11 cellular contexts compared by ENCODE assay signal in the genomic region with DNA sequence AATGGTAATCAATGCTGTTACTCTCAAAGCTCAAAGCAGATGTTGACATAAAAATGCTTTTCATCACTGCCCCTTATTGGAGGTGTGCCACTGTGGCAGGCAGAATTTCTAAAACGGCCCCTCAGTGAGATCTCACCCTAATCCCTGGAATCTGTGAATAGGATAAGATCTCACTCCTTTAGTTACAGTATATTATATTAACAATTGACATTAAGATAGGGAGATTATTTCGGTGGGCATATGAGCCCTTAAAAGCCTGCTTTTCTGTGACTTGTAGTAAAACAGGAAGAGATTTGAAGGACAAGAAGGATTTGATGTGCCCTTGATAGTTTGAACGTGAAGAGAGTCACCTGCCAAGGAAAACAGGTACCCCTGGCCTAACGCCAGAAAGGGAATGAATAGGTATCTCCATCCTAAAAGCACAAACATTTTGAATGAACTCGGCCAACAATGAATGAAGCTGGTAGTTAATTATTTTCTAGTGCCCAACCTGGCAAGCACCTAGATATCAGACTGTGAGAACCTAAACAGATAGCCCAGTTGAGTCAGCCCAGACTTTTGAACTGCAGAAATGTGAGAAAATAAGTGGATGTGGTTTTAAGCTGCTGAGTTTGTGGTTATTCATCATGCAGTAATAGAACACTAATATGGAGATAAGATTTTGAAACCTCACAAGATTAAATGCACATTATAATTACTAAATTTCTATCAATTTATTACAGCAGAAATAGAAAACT.
DNase-seq lines count a peak whose midpoint lies in the region; ATAC-seq and TF ChIP-seq lines count a peak whose summit lies in the region.
"Had no signal": no experiment of that assay in that cellular context is flagged by ENCODE, and none has a peak within 500 bp of the region (broad histone marks: within the 10 kb centered on the region; RNA-seq: fewer than 3 reads in every experiment).

No MANE protein-coding gene starts in this region.

- no peak overlapping the region for H2BK15ac ChIP-seq in H9 (ENCODE audit: low read depth, low read length)

- no peak overlapping the region for H2BK12ac ChIP-seq in H9 (ENCODE audit: insufficient read length, low read depth, low read length)

- no peaks in the 10 kb centered on the region for H3K4me1 ChIP-seq in H9 (ENCODE audit: insufficient read depth, low read length)
- no peaks in the 10 kb centered on the region for H3K4me1 ChIP-seq in effector memory CD4-positive, alpha-beta T cell (ENCODE audit: control insufficient read depth, insufficient read depth, low read length, poor library complexity, severe bottlenecking)

- H4K91ac ChIP-seq in H9 (ENCODE audit: insufficient read length, low read depth, low read length): no peak overlapping the region

- no peaks in the 10 kb centered on the region for H3K36me3 Mint-ChIP-seq in H9 (ENCODE audit: insufficient read depth in 1 of 3, low read depth in 3 of 3)
- H3K36me3 Mint-ChIP-seq: IgD-negative memory B cell had no signal

- no CpG with 5 or more reads among the region's 5 CpGs for WGBS in H9 (ENCODE audit: extremely low coverage, insufficient read length, low lambda C conversion rate)

- no peak overlapping the region for H3T11ph ChIP-seq in H9 (ENCODE audit: low read length)

- H3K27me3 Mint-ChIP-seq in H9 (ENCODE audit: low read depth): no peaks in the 10 kb centered on the region
- H3K27me3 Mint-ChIP-seq: IgD-negative memory B cell had no signal

- no peaks in the 10 kb centered on the region for H3K79me2 ChIP-seq in H9 (ENCODE audit: insufficient read depth, low read length)

- H3K79me1 ChIP-seq in H9 (ENCODE audit: insufficient read depth, low read depth, low read length, poor library complexity, severe bottlenecking): no peaks in the 10 kb centered on the region

- H3K4me3 Mint-ChIP-seq in H9: no peak overlapping the region
- H3K4me3 Mint-ChIP-seq: IgD-negative memory B cell; T-helper 2 cell treated with Interferon-gamma antibody and Interleukin-4, amounts not matched to agents 5 μg/mL and 100 μg/mL, for 36 hours had no signal

- H3K4me1 Mint-ChIP-seq in H9: no peaks in the 10 kb centered on the region
- H3K4me1 Mint-ChIP-seq: IgD-negative memory B cell had no signal

- H3K4me3 ChIP-seq in effector memory CD4-positive, alpha-beta T cell (ENCODE audit: insufficient read depth, low read depth, low read length, poor library complexity, severe bottlenecking): no peak overlapping the region

- no peak overlapping the region for H3K9ac ChIP-seq in H9 (ENCODE audit: extremely low read depth, insufficient read length, low read length)

- H2AK5ac ChIP-seq in H9 (ENCODE audit: insufficient read length, low read length): no peak overlapping the region

- H4K20me1 ChIP-seq in H9 (ENCODE audit: control insufficient read depth, insufficient read depth, insufficient read length): no peaks in the 10 kb centered on the region

- H2BK120ac ChIP-seq in H9 (ENCODE audit: low read depth, low read length, poor library complexity, severe bottlenecking): no peak overlapping the region

- H3K23me2 ChIP-seq in H9 (ENCODE audit: insufficient read length, low read depth, low read length, poor library complexity, severe bottlenecking): no peaks in the 10 kb centered on the region

- H3K4ac ChIP-seq in H9 (ENCODE audit: low read depth, low read length): no peak overlapping the region

- no peaks in the 10 kb centered on the region for H3K27me3 ChIP-seq in H9 (ENCODE audit: insufficient read depth, low read length)
- H3K27me3 ChIP-seq in effector memory CD4-positive, alpha-beta T cell (replicated peaks; ENCODE audit: control insufficient read depth, insufficient read depth, low read length, poor library complexity, severe bottlenecking): no peaks in the 10 kb centered on the region

- H3K9me3 Mint-ChIP-seq in H9: no peaks in the 10 kb centered on the region

- no peak overlapping the region for H3K56ac ChIP-seq in H9 (ENCODE audit: insufficient read length, low read depth, low read length)

- no peak for TF ChIP-seq CTCF in H9 (conservative IDR thresholded peaks at IDR 0.05)

- DNase-seq in HS-5 (ENCODE audit: low read depth) (peak; percentile 10), amniotic epithelial cell (ENCODE audit: low read depth) (peak; percentile 90), non-pigmented ciliary epithelial cell (ENCODE audit: low read depth) (peak; percentile 51), H9 (no peak)
- no peak for DNase-seq in effector memory CD4-positive, alpha-beta T cell
- DNase-seq: stimulated activated naive CD4-positive, alpha-beta T cell treated with Interleukin-2 at 50 U/mL for 16 hours had no signal

- H3K14ac ChIP-seq in H9 (ENCODE audit: insufficient read depth, low read length): no peak overlapping the region

- no peak overlapping the region for H2BK20ac ChIP-seq in H9 (ENCODE audit: low read depth, low read length, poor library complexity, severe bottlenecking)

- no peak overlapping the region for H3K27ac ChIP-seq in H9 (ENCODE audit: insufficient read length, low read depth, low read length)
- H3K27ac ChIP-seq in effector memory CD4-positive, alpha-beta T cell (ENCODE audit: insufficient read depth, low read length, poor library complexity, severe bottlenecking): no peak overlapping the region

- H3K4me2 ChIP-seq in H9 (ENCODE audit: insufficient read depth, insufficient read length, low read length): no peak overlapping the region

- no peaks in the 10 kb centered on the region for H3K36me3 ChIP-seq in effector memory CD4-positive, alpha-beta T cell (ENCODE audit: control insufficient read depth, insufficient read depth, low read length)

- no peak overlapping the region; a peak in 1 of 7 replicates for H3K27ac Mint-ChIP-seq in H9
- H3K27ac Mint-ChIP-seq: IgD-negative memory B cell; T-helper 2 cell treated with Interferon-gamma antibody and Interleukin-4, amounts not matched to agents 5 μg/mL and 100 μg/mL, for 36 hours had no signal

- no peak overlapping the region for H3K23ac ChIP-seq in H9 (ENCODE audit: insufficient read length, low read depth, low read length)

- H2AFZ ChIP-seq in H9 (ENCODE audit: low read length): no peak overlapping the region

- no peak overlapping the region for H3K18ac ChIP-seq in H9 (ENCODE audit: insufficient read length, low read depth, low read length)

- no peak overlapping the region for H2BK5ac ChIP-seq in H9 (ENCODE audit: insufficient read length, low read length)

- H3K9me3 ChIP-seq in H9 (ENCODE audit: control insufficient read depth, low read depth, low read length): no peaks in the 10 kb centered on the region
- no peaks in the 10 kb centered on the region for H3K9me3 ChIP-seq in effector memory CD4-positive, alpha-beta T cell (ENCODE audit: control insufficient read depth, low read length)

- H4K5ac ChIP-seq in H9 (ENCODE audit: insufficient read length, low read depth, low read length): no peak overlapping the region

- no peak overlapping the region for H4K8ac ChIP-seq in H9 (replicated peaks; ENCODE audit: insufficient read length, low read depth, low read length)

- ATAC-seq in GM21381 (IDR thresholded peaks at IDR 0.05; ENCODE audit: unreplicated experiment) (peak; percentile 66), GM19328 (IDR thresholded peaks at IDR 0.05; ENCODE audit: unreplicated experiment) (no peak), GM21723 (IDR thresholded peaks at IDR 0.05; ENCODE audit: unreplicated experiment) (no peak)

Comparison
In these comparisons a context has a peak if more than half of its experiments do, and no peak if none do; other contexts are left out.
1. DNase-seq: peak in HS-5 (single experiment), amniotic epithelial cell (single experiment) and non-pigmented ciliary epithelial cell (single experiment); none in H9 (single experiment) and effector memory CD4-positive, alpha-beta T cell (0 of 3).